ENCODE assay signal across 32 cellular contexts in genomic region chr3:162119651-162120050, GRCh38.
"Had no signal": no experiment of that assay in that cellular context is flagged by ENCODE, and none has a peak within 500 bp of the region (broad histone marks: within the 10 kb centered on the region; RNA-seq: fewer than 3 reads in every experiment).

No MANE protein-coding gene starts in this region.

- DNase-seq: activated B cell treated with CpG ODN at 0.5 μM for 24 hours; activated CD4-positive, alpha-beta memory T cell treated with anti-CD3 and anti-CD28 coated beads for 36 hours; activated CD4-positive, alpha-beta T cell treated with anti-CD3 and anti-CD28 coated beads for 36 hours; activated CD4-positive, alpha-beta T cell treated with anti-CD3 and anti-CD28 coated beads, Interleukin-2, amount 10 ng/mL, durations not matched to agents 24 days and 14 days; activated CD4-positive, CD25-positive, alpha-beta regulatory T cell treated with anti-CD3 and anti-CD28 coated beads, Interleukin-2, amount 50 U/mL, for 72 hours; activated CD8-positive, alpha-beta memory T cell treated with anti-CD3 and anti-CD28 coated beads, Interleukin-2, amount 10 ng/mL, durations not matched to agents 7 days and 5 days; activated CD8-positive, alpha-beta memory T cell treated with anti-CD3 and anti-CD28 coated beads, Interleukin-2, amount 50 U/mL, for 4 hours; activated CD8-positive, alpha-beta T cell treated with anti-CD3 and anti-CD28 coated beads, Interleukin-2, amount 10 ng/mL, durations not matched to agents 7 days and 5 days; activated gamma-delta T cell; activated naive CD4-positive, alpha-beta T cell; activated naive CD4-positive, alpha-beta T cell treated with anti-CD3 and anti-CD28 coated beads, Interleukin-2, amount 10 ng/mL, durations not matched to agents 7 days and 5 days; activated naive CD8-positive, alpha-beta T cell treated with anti-CD3 and anti-CD28 coated beads, Interleukin-2, amount 10 ng/mL, durations not matched to agents 7 days and 5 days; activated T-cell treated with anti-CD3 and anti-CD28 coated beads, Interleukin-2, amount 50 U/mL, for 1 hour; activated T-cell treated with anti-CD3 and anti-CD28 coated beads, Interleukin-2, amount 50 U/mL, for 72 hours; central memory CD4-positive, alpha-beta T cell; cerebellar nuclear complex; colonic mucosa; effector CD8-positive, alpha-beta T cell; esophagus squamous epithelium; foreskin fibroblast; head of caudate nucleus; T-helper 1 cell; T-helper 17 cell; T1000; WERI-Rb-1 had no signal

- H3K4me3 Mint-ChIP-seq: activated B cell treated with CpG ODN at 0.5 μM for 24 hours; activated CD4-positive, alpha-beta memory T cell treated with anti-CD3 and anti-CD28 coated beads for 36 hours; activated CD4-positive, alpha-beta T cell treated with anti-CD3 and anti-CD28 coated beads for 36 hours; activated CD4-positive, alpha-beta T cell treated with anti-CD3 and anti-CD28 coated beads, Interleukin-2, amount 10 ng/mL, durations not matched to agents 24 days and 14 days; activated CD8-positive, alpha-beta memory T cell treated with anti-CD3 and anti-CD28 coated beads, Interleukin-2, amount 10 ng/mL, durations not matched to agents 7 days and 5 days; activated CD8-positive, alpha-beta T cell treated with anti-CD3 and anti-CD28 coated beads, Interleukin-2, amount 10 ng/mL, durations not matched to agents 7 days and 5 days; activated naive CD4-positive, alpha-beta T cell treated with anti-CD3 and anti-CD28 coated beads, Interleukin-2, amount 10 ng/mL, durations not matched to agents 7 days and 5 days; activated naive CD8-positive, alpha-beta T cell treated with anti-CD3 and anti-CD28 coated beads, Interleukin-2, amount 10 ng/mL, durations not matched to agents 7 days and 5 days; activated T-cell treated with anti-CD3 and anti-CD28 coated beads, Interleukin-2, amount 50 U/mL, for 72 hours; brain; T-helper 17 cell; T-helper 2 cell treated with Interferon-gamma antibody and Interleukin-4, amounts not matched to agents 5 μg/mL and 100 μg/mL, for 36 hours had no signal

- ATAC-seq: activated CD4-positive, alpha-beta T cell treated with anti-CD3 and anti-CD28 coated beads for 36 hours; activated CD8-positive, alpha-beta memory T cell treated with anti-CD3 and anti-CD28 coated beads, Interleukin-2, amount 10 ng/mL, durations not matched to agents 7 days and 5 days; activated CD8-positive, alpha-beta T cell treated with anti-CD3 and anti-CD28 coated beads, Interleukin-2, amount 10 ng/mL, durations not matched to agents 7 days and 5 days; activated naive CD4-positive, alpha-beta T cell treated with anti-CD3 and anti-CD28 coated beads, Interleukin-2, amount 50 U/mL, for 72 hours; activated T-cell treated with anti-CD3 and anti-CD28 coated beads, Interleukin-2, amount 50 U/mL, for 72 hours; T-helper 17 cell had no signal

- H3K27ac ChIP-seq: ascending aorta, breast epithelium, cardiac muscle cell, colonic mucosa, epithelial cell of prostate, esophagus squamous epithelium, WERI-Rb-1 had no signal

- H3K4me1 ChIP-seq: ascending aorta, breast epithelium, colonic mucosa, esophagus squamous epithelium had no signal

- H3K9me3 Mint-ChIP-seq: activated CD4-positive, alpha-beta T cell treated with anti-CD3 and anti-CD28 coated beads, Interleukin-2, amount 10 ng/mL, durations not matched to agents 24 days and 14 days; brain had no signal

- H3K27me3 Mint-ChIP-seq: activated B cell treated with CpG ODN at 0.5 μM for 24 hours; activated CD4-positive, alpha-beta memory T cell treated with anti-CD3 and anti-CD28 coated beads for 36 hours; activated CD4-positive, alpha-beta T cell treated with anti-CD3 and anti-CD28 coated beads for 36 hours; activated CD4-positive, alpha-beta T cell treated with anti-CD3 and anti-CD28 coated beads, Interleukin-2, amount 10 ng/mL, durations not matched to agents 24 days and 14 days; activated CD8-positive, alpha-beta memory T cell treated with anti-CD3 and anti-CD28 coated beads, Interleukin-2, amount 10 ng/mL, durations not matched to agents 7 days and 5 days; activated naive CD4-positive, alpha-beta T cell treated with anti-CD3 and anti-CD28 coated beads, Interleukin-2, amount 10 ng/mL, durations not matched to agents 7 days and 5 days; activated naive CD8-positive, alpha-beta T cell treated with anti-CD3 and anti-CD28 coated beads, Interleukin-2, amount 10 ng/mL, durations not matched to agents 7 days and 5 days; brain; T-helper 17 cell had no signal

- H3K4me1 Mint-ChIP-seq: activated B cell treated with CpG ODN at 0.5 μM for 24 hours; activated CD4-positive, alpha-beta T cell treated with anti-CD3 and anti-CD28 coated beads for 36 hours; activated CD4-positive, alpha-beta T cell treated with anti-CD3 and anti-CD28 coated beads, Interleukin-2, amount 10 ng/mL, durations not matched to agents 24 days and 14 days; activated CD8-positive, alpha-beta memory T cell treated with anti-CD3 and anti-CD28 coated beads, Interleukin-2, amount 10 ng/mL, durations not matched to agents 7 days and 5 days; activated naive CD4-positive, alpha-beta T cell treated with anti-CD3 and anti-CD28 coated beads, Interleukin-2, amount 10 ng/mL, durations not matched to agents 7 days and 5 days; activated naive CD8-positive, alpha-beta T cell treated with anti-CD3 and anti-CD28 coated beads, Interleukin-2, amount 10 ng/mL, durations not matched to agents 7 days and 5 days; T-helper 17 cell had no signal

- H3K36me3 ChIP-seq: ascending aorta, breast epithelium, cardiac muscle cell, colonic mucosa, esophagus squamous epithelium, WERI-Rb-1 had no signal

- H3K4me3 ChIP-seq: ascending aorta, breast epithelium, cardiac muscle cell, colonic mucosa, esophagus squamous epithelium had no signal

- H3K9me3 ChIP-seq: ascending aorta, breast epithelium, colonic mucosa, esophagus squamous epithelium had no signal

- H3K27me3 ChIP-seq: ascending aorta, breast epithelium, cardiac muscle cell, colonic mucosa, esophagus squamous epithelium had no signal

- H3K36me3 Mint-ChIP-seq: activated CD4-positive, alpha-beta memory T cell treated with anti-CD3 and anti-CD28 coated beads for 36 hours; activated CD8-positive, alpha-beta memory T cell treated with anti-CD3 and anti-CD28 coated beads, Interleukin-2, amount 10 ng/mL, durations not matched to agents 7 days and 5 days; activated naive CD4-positive, alpha-beta T cell treated with anti-CD3 and anti-CD28 coated beads, Interleukin-2, amount 10 ng/mL, durations not matched to agents 7 days and 5 days; activated naive CD4-positive, alpha-beta T cell treated with anti-CD3 and anti-CD28 coated beads, Interleukin-2, amount 50 U/mL, for 72 hours; activated naive CD8-positive, alpha-beta T cell treated with anti-CD3 and anti-CD28 coated beads, Interleukin-2, amount 10 ng/mL, durations not matched to agents 7 days and 5 days; brain had no signal
